ENCODE assay signal across 19 cellular contexts in the genomic region with DNA sequence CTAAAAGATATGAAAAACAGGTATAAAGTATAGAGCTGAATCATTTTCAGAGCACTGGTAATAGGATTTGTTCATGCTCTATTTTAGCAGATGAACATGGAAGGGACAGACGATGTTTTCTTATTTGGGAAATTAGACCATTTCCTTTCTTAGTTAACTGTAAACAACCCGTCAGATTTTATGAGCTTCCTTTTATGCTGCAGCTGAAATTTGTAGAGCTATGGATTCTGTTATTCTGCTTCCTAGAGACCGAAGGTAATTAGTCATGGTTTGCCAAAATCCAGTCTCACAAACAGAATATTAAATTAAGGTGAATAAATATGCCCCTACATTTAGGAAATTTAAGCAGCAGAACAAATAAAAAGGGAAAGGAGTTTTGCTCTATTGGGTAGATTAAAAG.
"Had no signal": no experiment of that assay in that cellular context is flagged by ENCODE, and none has a peak within 500 bp of the region (broad histone marks: within the 10 kb centered on the region; RNA-seq: fewer than 3 reads in every experiment).

No MANE protein-coding gene starts in this region.

- DNase-seq: activated CD4-positive, alpha-beta T cell treated with anti-CD3 and anti-CD28 coated beads for 36 hours; activated CD4-positive, alpha-beta T cell treated with anti-CD3 and anti-CD28 coated beads, Interleukin-2, amount 50 U/mL, for 48 hours; activated gamma-delta T cell; adrenal gland; cerebellar nuclear complex; effector memory CD8-positive, alpha-beta T cell; heart right ventricle; immature natural killer cell; kidney glomerular epithelial cell; left ventricle myocardium superior; nephron progenitor cell; nucleus accumbens; stimulated activated naive B cell treated with anti-CD40 and anti-IgM and Interleukin-4, amounts not matched to agents 10 μg/mL and 1 μg/mL and 100 μg/mL, for 72 hours; upper lobe of left lung had no signal

- ATAC-seq: activated CD4-positive, alpha-beta T cell treated with anti-CD3 and anti-CD28 coated beads for 36 hours; activated naive CD4-positive, alpha-beta T cell treated with anti-CD3 and anti-CD28 coated beads, Interleukin-2, amount 50 U/mL, for 72 hours; effector memory CD8-positive, alpha-beta T cell; gastroesophageal sphincter; heart right ventricle; left ventricle myocardium superior; stimulated activated naive B cell treated with anti-CD40 and anti-IgM and Interleukin-4, amounts not matched to agents 10 μg/mL and 1 μg/mL and 100 μg/mL, for 72 hours had no signal

- H3K4me1 ChIP-seq: adrenal gland, breast epithelium, gastroesophageal sphincter, heart right ventricle, upper lobe of left lung had no signal

- H3K4me3 ChIP-seq: adrenal gland, breast epithelium, gastroesophageal sphincter, heart right ventricle, thoracic aorta, upper lobe of left lung had no signal

- H3K36me3 ChIP-seq: adrenal gland, breast epithelium, gastroesophageal sphincter, heart right ventricle, thoracic aorta, upper lobe of left lung had no signal

- H3K27me3 ChIP-seq: adrenal gland, breast epithelium, gastroesophageal sphincter, heart right ventricle, upper lobe of left lung had no signal

- H3K9me3 ChIP-seq: adrenal gland, breast epithelium, gastroesophageal sphincter, heart right ventricle, thoracic aorta, upper lobe of left lung had no signal

- H3K27ac ChIP-seq: adrenal gland, breast epithelium, epithelial cell of prostate, gastroesophageal sphincter, heart right ventricle, thoracic aorta, upper lobe of left lung had no signal
